ENCODE assay signal across 8 cellular contexts in genomic region chr14:36647827-36648753, GRCh38. TPM values are rescaled to one million over a fixed set of nuclear protein-coding genes. Genes with fewer than 3 reads are reported as not detected.
DNase-seq lines count a peak whose midpoint lies in the region; ATAC-seq and TF ChIP-seq lines count a peak whose summit lies in the region.

No MANE protein-coding gene starts in this region.

- H3K4me3 ChIP-seq in dorsolateral prefrontal cortex (peak overlapping the region in 30 of 59 donors; percentile 4 to 50 (median 22)), muscle layer of colon (ENCODE audit: low read depth in 1 of 2, low read length in 2 of 2) (peak overlapping the region; percentile 26 to 53)
- H3K4me3 ChIP-seq in effector memory CD4-positive, alpha-beta T cell (ENCODE audit: insufficient read depth, low read depth, low read length, poor library complexity, severe bottlenecking) = no peak overlapping the region

- intact Hi-C loops in dorsolateral prefrontal cortex (cut with DNase I) = no loop called here

- H3K9me3 Mint-ChIP-seq in activated naive CD4-positive, alpha-beta T cell treated with anti-CD3 and anti-CD28 coated beads, Interleukin-2, amount 50 U/mL, for 72 hours = no peaks in the 10 kb centered on the region

- no peak overlapping the region for H3K27ac Mint-ChIP-seq in activated naive CD4-positive, alpha-beta T cell treated with anti-CD3 and anti-CD28 coated beads, Interleukin-2, amount 50 U/mL, for 72 hours

- in situ Hi-C loops in GM13976 (cut with MboI; ENCODE audit: low sequenced_read_pairs, unreplicated experiment) = no loop called here

- peaks cover 5 to 12% of the 10 kb centered on the region in 2 donors for H3K36me3 Mint-ChIP-seq in activated naive CD4-positive, alpha-beta T cell treated with anti-CD3 and anti-CD28 coated beads, Interleukin-2, amount 50 U/mL, for 72 hours

- peaks cover 10 to 100% (median 86%) of the 10 kb centered on the region in 45 donors for H3K27me3 ChIP-seq in dorsolateral prefrontal cortex
- H3K27me3 ChIP-seq in muscle layer of colon (ENCODE audit: control insufficient read depth in 1 of 2, insufficient read depth in 2 of 2, low read length in 2 of 2) = peaks cover 70 to 79% of the 10 kb centered on the region in 2 donors
- H3K27me3 ChIP-seq in effector memory CD4-positive, alpha-beta T cell (replicated peaks; ENCODE audit: control insufficient read depth, insufficient read depth, low read length, poor library complexity, severe bottlenecking) = peaks cover 37% of the 10 kb centered on the region

- no peak for ATAC-seq in activated naive CD4-positive, alpha-beta T cell treated with anti-CD3 and anti-CD28 coated beads, Interleukin-2, amount 50 U/mL, for 72 hours

- H3K36me3 ChIP-seq in muscle layer of colon (ENCODE audit: insufficient read depth, low read length) = no peaks in the 10 kb centered on the region
- no peaks in the 10 kb centered on the region for H3K36me3 ChIP-seq in effector memory CD4-positive, alpha-beta T cell (ENCODE audit: control insufficient read depth, insufficient read depth, low read length)

- no peak overlapping the region for H3K9ac ChIP-seq in muscle layer of colon (ENCODE audit: low read length)

- peak; percentile 10 for DNase-seq in GM13976 (ENCODE audit: low spot score)
- peak; percentile 73 for DNase-seq in NCI-H2196 (lab: John Stamatoyannopoulos, UW; ENCODE audit: unreplicated experiment)
- DNase-seq in dorsolateral prefrontal cortex = no peak
- DNase-seq in effector memory CD4-positive, alpha-beta T cell = no peak
- no peak for DNase-seq in caudate nucleus (lab: John Stamatoyannopoulos, UW)
- no peak for DNase-seq in hippocampal formation (lab: John Stamatoyannopoulos, UW)
- DNase-seq in activated naive CD4-positive, alpha-beta T cell treated with anti-CD3 and anti-CD28 coated beads, Interleukin-2, amount 50 U/mL, for 72 hours (ENCODE audit: low spot score in 2 of 2) = no peak

- TF ChIP-seq CTCF in GM13976 (IDR thresholded peaks at IDR 0.05; ENCODE audit: borderline replicate concordance, control extremely low read depth, extremely low read depth, insufficient read depth, missing control alignments) (no peak), dorsolateral prefrontal cortex (IDR thresholded peaks at IDR 0.05 in 54 of 56, conservative IDR thresholded peaks at IDR 0.05 in 2 of 56; ENCODE audit: low read depth in 1 of 56, partially characterized antibody in 56 of 56) (peak in 21 of 56 donors; percentile 6 to 45 (median 22))

- H3K4me1 ChIP-seq in muscle layer of colon (ENCODE audit: insufficient read depth, low read length) = peaks cover 14% of the 10 kb centered on the region
- H3K4me1 ChIP-seq in effector memory CD4-positive, alpha-beta T cell (ENCODE audit: control insufficient read depth, insufficient read depth, low read length, poor library complexity, severe bottlenecking) = no peaks in the 10 kb centered on the region

- H3K27ac ChIP-seq in dorsolateral prefrontal cortex (no peak overlapping the region), muscle layer of colon (ENCODE audit: low read depth, low read length) (no peak overlapping the region), caudate nucleus (ENCODE audit: low read depth, low read length) (no peak overlapping the region)
- no peak overlapping the region for H3K27ac ChIP-seq in effector memory CD4-positive, alpha-beta T cell (ENCODE audit: insufficient read depth, low read length, poor library complexity, severe bottlenecking)

- H3K9me3 ChIP-seq in muscle layer of colon (ENCODE audit: low read length) = no peaks in the 10 kb centered on the region
- H3K9me3 ChIP-seq in effector memory CD4-positive, alpha-beta T cell (ENCODE audit: control insufficient read depth, low read length) = no peaks in the 10 kb centered on the region

RNA-seq across cellular contexts. Expression of gene PAX9, which starts 13.6 kb away (rescaled TPM):
- total RNA-seq in dorsolateral prefrontal cortex = under 1 TPM in 7 of 120 experiments, not detected in 113; 0.08 to 0.76 (median 0.35) TPM
- not detected for total RNA-seq in activated naive CD4-positive, alpha-beta T cell treated with anti-CD3 and anti-CD28 coated beads, Interleukin-2, amount 50 U/mL, for 72 hours

Comparison
In these comparisons a context has a peak if more than half of its experiments do, and no peak if none do; other contexts are left out.
1. DNase-seq: peak in GM13976 (single experiment) and NCI-H2196 (single experiment); none in dorsolateral prefrontal cortex (0 of 10), effector memory CD4-positive, alpha-beta T cell (0 of 3), caudate nucleus (0 of 61), hippocampal formation (0 of 2) and activated naive CD4-positive, alpha-beta T cell treated with anti-CD3 and anti-CD28 coated beads, Interleukin-2, amount 50 U/mL, for 72 hours (0 of 2).